In genomic region chr13:74450525-74450845, GRCh38 we compare ENCODE assay signal across 23 cellular contexts.
"Had no signal": no experiment of that assay in that cellular context is flagged by ENCODE, and none has a peak within 500 bp of the region (broad histone marks: within the 10 kb centered on the region; RNA-seq: fewer than 3 reads in every experiment).

No MANE protein-coding gene starts in this region.

- ATAC-seq: activated CD8-positive, alpha-beta T cell treated with anti-CD3 and anti-CD28 coated beads, Interleukin-2, amount 10 ng/mL, durations not matched to agents 7 days and 5 days; body of pancreas; left lobe of liver had no signal

- H3K4me1 Mint-ChIP-seq: activated CD4-positive, alpha-beta T cell treated with anti-CD3 and anti-CD28 coated beads, Interleukin-2, amount 10 ng/mL, durations not matched to agents 7 days and 5 days; activated naive CD8-positive, alpha-beta T cell treated with anti-CD3 and anti-CD28 coated beads, Interleukin-2, amount 10 ng/mL, durations not matched to agents 7 days and 5 days; central memory CD8-positive, alpha-beta T cell had no signal

- H3K4me3 ChIP-seq: body of pancreas, coronary artery, lung, thyroid gland had no signal

- H3K9me3 Mint-ChIP-seq: activated CD4-positive, alpha-beta T cell treated with anti-CD3 and anti-CD28 coated beads, Interleukin-2, amount 10 ng/mL, durations not matched to agents 7 days and 5 days; activated T-helper 2 cell treated with anti-CD3 and anti-CD28 coated beads, Interferon-gamma antibody, Interleukin-2, Interleukin-4, amounts not matched to agents 10 μg/mL and 5 μg/mL and 100 μg/mL, durations not matched to agents 14 hours and 24 hours and 36 hours; central memory CD8-positive, alpha-beta T cell had no signal

- H3K27ac Mint-ChIP-seq: activated CD4-positive, alpha-beta T cell treated with anti-CD3 and anti-CD28 coated beads, Interleukin-2, amount 10 ng/mL, durations not matched to agents 7 days and 5 days; activated CD8-positive, alpha-beta T cell treated with anti-CD3 and anti-CD28 coated beads, Interleukin-2, amount 10 ng/mL, durations not matched to agents 7 days and 5 days; activated naive CD8-positive, alpha-beta T cell treated with anti-CD3 and anti-CD28 coated beads, Interleukin-2, amount 10 ng/mL, durations not matched to agents 7 days and 5 days; activated T-cell treated with anti-CD3 and anti-CD28 coated beads, Interleukin-2, amount 50 U/mL, for 24 hours; activated T-helper 2 cell treated with anti-CD3 and anti-CD28 coated beads, Interferon-gamma antibody, Interleukin-2, Interleukin-4, amounts not matched to agents 10 μg/mL and 5 μg/mL and 100 μg/mL, durations not matched to agents 14 hours and 24 hours and 36 hours; nephron; stimulated activated naive B cell treated with anti-CD40 and anti-IgM and Interleukin-4, amounts not matched to agents 10 μg/mL and 1 μg/mL and 100 μg/mL, for 72 hours had no signal

- H3K27ac ChIP-seq: body of pancreas, thyroid gland had no signal

- H3K27me3 ChIP-seq: body of pancreas, thyroid gland had no signal

- H3K9me3 ChIP-seq: body of pancreas, thyroid gland had no signal

- H3K4me3 Mint-ChIP-seq: activated CD4-positive, alpha-beta T cell treated with anti-CD3 and anti-CD28 coated beads, Interleukin-2, amount 10 ng/mL, durations not matched to agents 7 days and 5 days; activated CD8-positive, alpha-beta T cell treated with anti-CD3 and anti-CD28 coated beads, Interleukin-2, amount 10 ng/mL, durations not matched to agents 7 days and 5 days; activated naive CD8-positive, alpha-beta T cell treated with anti-CD3 and anti-CD28 coated beads, Interleukin-2, amount 10 ng/mL, durations not matched to agents 7 days and 5 days; activated T-cell treated with anti-CD3 and anti-CD28 coated beads, Interleukin-2, amount 50 U/mL, for 24 hours; central memory CD8-positive, alpha-beta T cell; nephron; stimulated activated naive B cell treated with anti-CD40 and anti-IgM and Interleukin-4, amounts not matched to agents 10 μg/mL and 1 μg/mL and 100 μg/mL, for 72 hours had no signal

- H3K36me3 Mint-ChIP-seq: activated naive CD8-positive, alpha-beta T cell treated with anti-CD3 and anti-CD28 coated beads, Interleukin-2, amount 10 ng/mL, durations not matched to agents 7 days and 5 days; stimulated activated naive B cell treated with anti-CD40 and anti-IgM and Interleukin-4, amounts not matched to agents 10 μg/mL and 1 μg/mL and 100 μg/mL, for 72 hours had no signal

- H3K4me1 ChIP-seq: body of pancreas, thyroid gland had no signal

- H3K36me3 ChIP-seq: thyroid gland had no signal

- DNase-seq: activated CD4-positive, alpha-beta T cell treated with anti-CD3 and anti-CD28 coated beads, Interleukin-2, amount 10 ng/mL, durations not matched to agents 7 days and 5 days; activated CD8-positive, alpha-beta T cell treated with anti-CD3 and anti-CD28 coated beads, Interleukin-2, amount 10 ng/mL, durations not matched to agents 7 days and 5 days; activated naive CD4-positive, alpha-beta T cell treated with Interleukin-2 at 50 U/mL for 16 hours; activated naive CD8-positive, alpha-beta T cell treated with anti-CD3 and anti-CD28 coated beads, Interleukin-2, amount 10 ng/mL, durations not matched to agents 7 days and 5 days; activated T-cell treated with anti-CD3 and anti-CD28 coated beads, Interleukin-2, amount 50 U/mL, for 24 hours; amygdala; body of pancreas; foreskin melanocyte; glutamatergic neuron; hypothalamus; islet precursor cell; midbrain; occipital lobe; retina; stimulated activated naive B cell treated with anti-CD40 and anti-IgM and Interleukin-4, amounts not matched to agents 10 μg/mL and 1 μg/mL and 100 μg/mL, for 72 hours; T1000; thyroid gland had no signal
